8 cellular contexts compared by ENCODE assay signal in genomic region chr5:154191467-154192261, GRCh38. TPM values are rescaled to one million over a fixed set of nuclear protein-coding genes. Genes with fewer than 3 reads are reported as not detected.
DNase-seq lines count a peak whose midpoint lies in the region; ATAC-seq and TF ChIP-seq lines count a peak whose summit lies in the region.

No MANE protein-coding gene starts in this region.

- H4K20me1 ChIP-seq in H9 (ENCODE audit: control insufficient read depth, insufficient read depth, insufficient read length) = peaks cover 3% of the 10 kb centered on the region

- H2AFZ ChIP-seq in H9 (ENCODE audit: low read length) = no peak overlapping the region

- peaks cover 19% of the 10 kb centered on the region; the same call in 1 of the 2 replicates for H3K27me3 ChIP-seq in H9 (ENCODE audit: insufficient read depth, low read length)
- no peaks in the 10 kb centered on the region for H3K27me3 ChIP-seq in gastrocnemius medialis

- no peak overlapping the region for H4K91ac ChIP-seq in H9 (ENCODE audit: insufficient read length, low read depth, low read length)

- ATAC-seq in WTC11 (no peak), gastrocnemius medialis (no peak)

- H2BK12ac ChIP-seq in H9 (ENCODE audit: insufficient read length, low read depth, low read length) = no peak overlapping the region

- H4K5ac ChIP-seq in H9 (ENCODE audit: insufficient read length, low read depth, low read length) = no peak overlapping the region

- peak overlapping the region; percentile 62 for H3K4me3 ChIP-seq in fibroblast of mammary gland (ENCODE audit: control insufficient read depth, low read depth, low read length)
- peak overlapping the region; percentile 31 to 94 (median 48) for H3K4me3 ChIP-seq in gastrocnemius medialis

- TF ChIP-seq CTCF in H9 (conservative IDR thresholded peaks at IDR 0.05) (no peak), WTC11 (IDR thresholded peaks at IDR 0.05) (no peak), fibroblast of mammary gland (conservative IDR thresholded peaks at IDR 0.05; ENCODE audit: control insufficient read depth, insufficient read depth, low read depth, low read length) (no peak), gastrocnemius medialis (IDR thresholded peaks at IDR 0.05 in 4 of 5, conservative IDR thresholded peaks at IDR 0.05 in 1 of 5) (no peak)

- H3K9me3 Mint-ChIP-seq in H9 (peaks cover 0 to 2% of the 10 kb centered on the region in 2 experiments; a peak in 1 of 5 replicates), WTC11 (no peaks in the 10 kb centered on the region)

- intact Hi-C loops in gastrocnemius medialis (cut with DNase I; ENCODE audit: low total_unique reads) = loop anchor here (5.0 kb wide), 3 partner anchors 154 to 256 kb away; partner anchors contain the start of genes FAM114A2, MFAP3 and SAP30L

- no peak overlapping the region for H2BK5ac ChIP-seq in H9 (ENCODE audit: insufficient read length, low read length)

- CTCF ChIA-PET in WTC11 (lab: Charles Lee) = interaction anchor here (1.1 to 3.5 kb wide), 4 partner anchors 34 to 213 kb away, joined by 3 to 31 read pairs (median 6); no protein-coding TSS in a partner anchor

- DNase-seq in H9 = no peak
- no peak for DNase-seq in WTC11 (ENCODE audit: low spot score)
- peak; percentile 44 for DNase-seq in fibroblast of mammary gland (ENCODE audit: low read depth)
- DNase-seq in gastrocnemius medialis = no peak
- DNase-seq in GM19238 (ENCODE audit: insufficient read length, low spot score) = no peak
- DNase-seq in OCI-M2 (lab: John Stamatoyannopoulos, UW; ENCODE audit: unreplicated experiment) = no peak
- no peak for DNase-seq in NCI-H1417 treated with DMSO at 0.1 percent for 48 hours (lab: John Stamatoyannopoulos, UW)
- DNase-seq in HuH-7 (ENCODE audit: low spot score) = no peak

- H2BK15ac ChIP-seq in H9 (ENCODE audit: low read depth, low read length) = no peak overlapping the region

- no peak overlapping the region for H3K18ac ChIP-seq in H9 (ENCODE audit: insufficient read length, low read depth, low read length)

- H3T11ph ChIP-seq in H9 (ENCODE audit: low read length) = no peak overlapping the region

- peaks cover 55 to 60% of the 10 kb centered on the region in 2 experiments for H3K4me1 Mint-ChIP-seq in H9
- H3K4me1 Mint-ChIP-seq in WTC11 = peaks cover 62% of the 10 kb centered on the region

- no peaks in the 10 kb centered on the region for H3K36me3 ChIP-seq in gastrocnemius medialis

- no peak overlapping the region for H2BK120ac ChIP-seq in H9 (ENCODE audit: low read depth, low read length, poor library complexity, severe bottlenecking)

- in situ Hi-C loops in gastrocnemius medialis (cut with MboI; ENCODE audit: low sequenced_read_pairs in 4 of 4) = loop anchor here in 2 of 4 donors (10.0 to 25.0 kb wide), 2 partner anchors 213 to 221 kb away; no protein-coding TSS in a partner anchor

- no peaks in the 10 kb centered on the region for H3K79me1 ChIP-seq in H9 (ENCODE audit: insufficient read depth, low read depth, low read length, poor library complexity, severe bottlenecking)

- no peak overlapping the region for H3K56ac ChIP-seq in H9 (ENCODE audit: insufficient read length, low read depth, low read length)

- H3K4ac ChIP-seq in H9 (ENCODE audit: low read depth, low read length) = no peak overlapping the region

- POLR2A ChIA-PET in WTC11 (lab: Charles Lee) = interaction anchor here (1.4 kb wide), 1 partner anchor 39 kb away, joined by 3 read pairs; no protein-coding TSS in a partner anchor

- H3K27ac ChIP-seq in H9 (ENCODE audit: insufficient read length, low read depth, low read length) (no peak overlapping the region), gastrocnemius medialis (peak overlapping the region in 3 of 4 donors; percentile 16 to 77 (median 16))

- no CpG with 5 or more reads among the region's 10 CpGs for WGBS in H9 (ENCODE audit: extremely low coverage, insufficient read length, low lambda C conversion rate)

- H3K27me3 Mint-ChIP-seq in H9 (ENCODE audit: low read depth) (peaks cover 62% of the 10 kb centered on the region), WTC11 (ENCODE audit: low read depth) (peaks cover 47% of the 10 kb centered on the region)

- H3K27ac Mint-ChIP-seq in H9 (no peak overlapping the region; a peak in 1 of 7 replicates), WTC11 (no peak overlapping the region)

- no peak overlapping the region for H4K8ac ChIP-seq in H9 (replicated peaks; ENCODE audit: insufficient read length, low read depth, low read length)

- H3K4me1 ChIP-seq in H9 (ENCODE audit: insufficient read depth, low read length) (peaks cover 5% of the 10 kb centered on the region; the same call in 1 of the 2 replicates), gastrocnemius medialis (peaks cover 33 to 37% of the 10 kb centered on the region in 2 donors)

- no peak overlapping the region for H3K23ac ChIP-seq in H9 (ENCODE audit: insufficient read length, low read depth, low read length)

- no peak overlapping the region for H3K14ac ChIP-seq in H9 (ENCODE audit: insufficient read depth, low read length)

- peaks cover 12% of the 10 kb centered on the region for H3K23me2 ChIP-seq in H9 (ENCODE audit: insufficient read length, low read depth, low read length, poor library complexity, severe bottlenecking)

- H3K9me3 ChIP-seq in H9 (ENCODE audit: control insufficient read depth, low read depth, low read length) (no peaks in the 10 kb centered on the region), gastrocnemius medialis (no peaks in the 10 kb centered on the region)

- H3K4me2 ChIP-seq in H9 (ENCODE audit: insufficient read depth, insufficient read length, low read length) = peak overlapping the region; percentile 46

- no peak overlapping the region for H3K9ac ChIP-seq in H9 (ENCODE audit: extremely low read depth, insufficient read length, low read length)

- H3K79me2 ChIP-seq in H9 (ENCODE audit: insufficient read depth, low read length) = no peaks in the 10 kb centered on the region

- H3K4me3 Mint-ChIP-seq in H9 (peak overlapping the region; percentile 87), WTC11 (peak overlapping the region; percentile 93)

- H2AK5ac ChIP-seq in H9 (ENCODE audit: insufficient read length, low read length) = no peak overlapping the region

- H2BK20ac ChIP-seq in H9 (ENCODE audit: low read depth, low read length, poor library complexity, severe bottlenecking) = no peak overlapping the region

- H3K36me3 Mint-ChIP-seq in H9 (ENCODE audit: insufficient read depth in 1 of 3, low read depth in 3 of 3) (peaks cover 0 to 3% (median 0%) of the 10 kb centered on the region in 3 experiments; a peak in 1 of 7 replicates), WTC11 (0 out of 2 replicates have a peak, but pooled peaks cover 2% of the 10 kb centered on the region)

- no peak for TF ChIP-seq POLR2A in gastrocnemius medialis (IDR thresholded peaks at IDR 0.05)

TF ChIP-seq in WTC11, 78 proteins besides CTCF, POLR2A, EP300 and RAD21 (continues in another document):
- TF ChIP-seq NR3C1 (CRISPR knock-in tag; conservative IDR thresholded peaks at IDR 0.05; ENCODE audit: low read depth) (no peak), ATF3 (CRISPR knock-in tag; conservative IDR thresholded peaks at IDR 0.05) (no peak), SOX15 (CRISPR knock-in tag; IDR thresholded peaks at IDR 0.05) (no peak), PRDM15 (CRISPR knock-in tag; IDR thresholded peaks at IDR 0.05) (no peak), ESRRA (CRISPR knock-in tag; IDR thresholded peaks at IDR 0.05; ENCODE audit: borderline replicate concordance) (no peak), NFYB (CRISPR knock-in tag; conservative IDR thresholded peaks at IDR 0.05; ENCODE audit: low read depth) (no peak), PREB (CRISPR knock-in tag; IDR thresholded peaks at IDR 0.05; ENCODE audit: borderline replicate concordance) (no peak)

RNA-seq across cellular contexts. Expression of gene GALNT10, which starts 1.1 kb away (rescaled TPM):
- total RNA-seq in H9 (2021) (15.3 and 15.4 TPM in 2 replicates), WTC11 (2021) (15.9 to 22.9 TPM (median 17.5 TPM) in 3 replicates), gastrocnemius medialis (1 to 10 TPM; 6.1 to 9.9 (median 6.4) TPM)
